ENCODE assay signal across 8 cellular contexts in the genomic region with DNA sequence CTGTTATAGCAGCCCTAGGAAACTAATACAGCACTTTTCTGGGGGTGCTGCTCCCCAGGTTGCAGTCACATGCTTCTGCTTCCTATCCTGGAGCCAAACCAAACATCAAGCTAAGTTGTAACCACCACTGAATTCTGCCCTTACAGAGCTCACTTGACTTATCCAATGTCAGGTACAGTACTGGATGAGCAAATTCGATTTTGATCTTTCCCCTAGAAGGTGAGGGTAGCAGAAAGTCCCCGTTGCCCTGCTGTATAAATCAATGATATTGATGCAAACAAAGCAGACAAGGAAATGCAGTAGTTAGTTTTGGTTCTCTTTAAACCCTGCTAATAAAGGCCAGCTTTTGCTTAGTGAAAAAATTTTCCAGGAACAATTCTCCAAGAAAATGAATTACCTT. TPM values are rescaled to one million over a fixed set of nuclear protein-coding genes. Genes with fewer than 3 reads are reported as not detected.
"Had no signal": no experiment of that assay in that cellular context is flagged by ENCODE, and none has a peak within 500 bp of the region (broad histone marks: within the 10 kb centered on the region; RNA-seq: fewer than 3 reads in every experiment).

No MANE protein-coding gene starts in this region.

- H3K4me1 Mint-ChIP-seq: H9 had no signal

- H3K4me3 Mint-ChIP-seq: H9 had no signal

- DNase-seq: GM23248, H9, HCEC 1CT, IMR-90, KG1 had no signal

- ATAC-seq: K562 had no signal

- H3K9me3 Mint-ChIP-seq: H9 had no signal

- H3K4me3 ChIP-seq: GM23248, K562 had no signal

- H3K9ac ChIP-seq: GM23248 had no signal

- H3K27ac Mint-ChIP-seq: H9 had no signal

- H3K27ac ChIP-seq: GM23248 had no signal

- H2AFZ ChIP-seq: GM23248 had no signal

RNA-seq across cellular contexts. Expression of a gene that starts 56.1 kb away (rescaled TPM):
- total RNA-seq: GM23248, H1, H9, HT-29, IMR-90, K562 had no signal
- polyA plus RNA-seq: GM23248, IMR-90 had no signal
